Comparison of ENCODE assay signal across 25 cellular contexts in genomic region chr9:116061546-116062205, GRCh38.
"Had no signal": no experiment of that assay in that cellular context is flagged by ENCODE, and none has a peak within 500 bp of the region (broad histone marks: within the 10 kb centered on the region; RNA-seq: fewer than 3 reads in every experiment).

No MANE protein-coding gene starts in this region.

- H3K4me1 ChIP-seq: left ventricle myocardium inferior, right atrium auricular region, stomach, testis, thyroid gland, transverse colon, upper lobe of left lung, vagina had no signal

- ATAC-seq: mucosa of descending colon; naive thymus-derived CD4-positive, alpha-beta T cell; natural killer cell treated with Interleukin-12 subunit alpha and Interleukin-12 subunit beta and Interleukin-15 and Interleukin-18, amount 100 ng/mL, for 72 hours; sciatic nerve; stimulated activated naive B cell treated with anti-CD40 and anti-IgM and Interleukin-4, amounts not matched to agents 10 μg/mL and 1 μg/mL and 100 μg/mL, for 72 hours; stimulated activated naive CD8-positive, alpha-beta T cell treated with anti-CD3 and anti-CD28 coated beads, Interleukin-15, Interleukin-2, amounts not matched to agents 100 U/mL and 50 U/mL, for 24 hours had no signal

- H3K27ac ChIP-seq: left ventricle myocardium inferior, ovary, right atrium auricular region, skin epidermis, stomach, testis, thyroid gland, transverse colon, upper lobe of left lung, vagina had no signal

- H3K9me3 ChIP-seq: left ventricle myocardium inferior, mucosa of descending colon, ovary, right atrium auricular region, stomach, testis, thyroid gland, transverse colon, upper lobe of left lung, vagina had no signal

- H3K4me3 ChIP-seq: left ventricle myocardium inferior, lung, mucosa of descending colon, ovary, right atrium auricular region, skin epidermis, stomach, testis, thyroid gland, transverse colon, upper lobe of left lung, vagina had no signal

- H3K27me3 ChIP-seq: ovary, right atrium auricular region, stomach, testis, thyroid gland, transverse colon, upper lobe of left lung, vagina had no signal

- H3K36me3 ChIP-seq: left ventricle myocardium inferior, ovary, right atrium auricular region, stomach, thyroid gland, transverse colon, upper lobe of left lung, vagina had no signal

- DNase-seq: hypothalamus; immature natural killer cell; islet precursor cell; left ventricle myocardium inferior; midbrain; mucosa of descending colon; naive thymus-derived CD4-positive, alpha-beta T cell; ovary; stimulated activated CD4-positive, alpha-beta T cell treated with anti-CD3 and anti-CD28 coated beads, Interleukin-12 subunit alpha, Interleukin-12 subunit beta, amount 100 ng/mL, for 4 hours; stimulated activated CD4-positive, alpha-beta T cell treated with anti-CD3 and anti-CD28 coated beads, Interleukin-15, amount 100 ng/mL, for 24 hours; stimulated activated CD4-positive, alpha-beta T cell treated with anti-CD3 and anti-CD28 coated beads, Interleukin-2, amount 100 ng/mL, for 24 hours; stimulated activated CD4-positive, alpha-beta T cell treated with anti-CD3 and anti-CD28 coated beads, Interleukin-4, amount 100 ng/mL, for 1 hour; stimulated activated naive B cell treated with anti-CD40 and anti-IgM and Interleukin-4, amounts not matched to agents 10 μg/mL and 1 μg/mL and 100 μg/mL, for 72 hours; stimulated activated naive CD8-positive, alpha-beta T cell treated with anti-CD3 and anti-CD28 coated beads, Interleukin-15, Interleukin-2, amounts not matched to agents 100 U/mL and 50 U/mL, for 24 hours; stomach; testis; thyroid gland; transverse colon; upper lobe of left lung had no signal
